Comparison of ENCODE assay signal across 23 cellular contexts in genomic region chr2:131517106-131517831, GRCh38. TPM values are rescaled to one million over a fixed set of nuclear protein-coding genes. Genes with fewer than 3 reads are reported as not detected.
"Had no signal": no experiment of that assay in that cellular context is flagged by ENCODE, and none has a peak within 500 bp of the region (broad histone marks: within the 10 kb centered on the region; RNA-seq: fewer than 3 reads in every experiment).

No MANE protein-coding gene starts in this region.

- H3K36me3 ChIP-seq: prostate gland had no signal

- DNase-seq: activated B cell treated with CpG ODN at 0.5 μM for 24 hours; activated CD4-positive, alpha-beta T cell treated with anti-CD3 and anti-CD28 coated beads for 48 hours; activated CD8-positive, alpha-beta T cell treated with anti-CD3 and anti-CD28 coated beads for 36 hours; activated gamma-delta T cell; activated T-cell treated with anti-CD3 and anti-CD28 coated beads, Interleukin-2, amount 50 U/mL, for 1 hour; amygdala; foreskin melanocyte; hypothalamus; lower lobe of right lung; occipital lobe; stimulated activated CD4-positive, alpha-beta T cell treated with anti-CD3 and anti-CD28 coated beads, Interleukin-15, amount 100 ng/mL, for 24 hours; stimulated activated CD4-positive, alpha-beta T cell treated with anti-CD3 and anti-CD28 coated beads, Interleukin-2, amount 100 ng/mL, for 48 hours; T-helper 1 cell; T-helper 9 cell had no signal

- H3K9me3 Mint-ChIP-seq: activated B cell treated with CpG ODN at 0.5 μM for 24 hours; activated CD8-positive, alpha-beta T cell treated with anti-CD3 and anti-CD28 coated beads for 36 hours; mesothelial cell of epicardium; nephron; stimulated activated memory B cell treated with anti-CD40 and anti-IgM and Interleukin-4, amounts not matched to agents 10 μg/mL and 1 μg/mL and 100 μg/mL, for 72 hours had no signal

- H3K27ac Mint-ChIP-seq: activated B cell treated with CpG ODN at 0.5 μM for 24 hours; activated CD8-positive, alpha-beta T cell treated with anti-CD3 and anti-CD28 coated beads for 36 hours; activated naive CD8-positive, alpha-beta T cell; mesothelial cell of epicardium; nephron; stimulated activated memory B cell treated with anti-CD40 and anti-IgM and Interleukin-4, amounts not matched to agents 10 μg/mL and 1 μg/mL and 100 μg/mL, for 72 hours had no signal

- ATAC-seq: activated CD8-positive, alpha-beta T cell treated with anti-CD3 and anti-CD28 coated beads for 36 hours; lower lobe of right lung; stimulated activated memory B cell treated with anti-CD40 and anti-IgM and Interleukin-4, amounts not matched to agents 10 μg/mL and 1 μg/mL and 100 μg/mL, for 72 hours had no signal

- H3K4me1 Mint-ChIP-seq: mesothelial cell of epicardium, nephron had no signal

- H3K4me1 ChIP-seq: lower lobe of right lung, prostate gland had no signal

- H3K9me3 ChIP-seq: lower lobe of right lung, prostate gland had no signal

- H3K4me3 ChIP-seq: lower lobe of right lung, prostate gland, skin epidermis had no signal

- H3K4me3 Mint-ChIP-seq: activated B cell treated with CpG ODN at 0.5 μM for 24 hours; activated CD8-positive, alpha-beta T cell treated with anti-CD3 and anti-CD28 coated beads for 36 hours; activated naive CD8-positive, alpha-beta T cell; mesothelial cell of epicardium; nephron; stimulated activated memory B cell treated with anti-CD40 and anti-IgM and Interleukin-4, amounts not matched to agents 10 μg/mL and 1 μg/mL and 100 μg/mL, for 72 hours had no signal

- H3K27me3 Mint-ChIP-seq: activated B cell treated with CpG ODN at 0.5 μM for 24 hours; activated CD8-positive, alpha-beta T cell treated with anti-CD3 and anti-CD28 coated beads for 36 hours; activated naive CD8-positive, alpha-beta T cell; stimulated activated memory B cell treated with anti-CD40 and anti-IgM and Interleukin-4, amounts not matched to agents 10 μg/mL and 1 μg/mL and 100 μg/mL, for 72 hours had no signal

- H3K27ac ChIP-seq: lower lobe of right lung, prostate gland, skin epidermis had no signal

- H3K36me3 Mint-ChIP-seq: activated naive CD8-positive, alpha-beta T cell had no signal

RNA-seq across cellular contexts. Expression of gene TUBA3D, which starts 41.4 kb away (rescaled TPM):
- total RNA-seq: activated B cell treated with CpG ODN at 0.5 μM for 24 hours; activated CD8-positive, alpha-beta T cell treated with anti-CD3 and anti-CD28 coated beads for 36 hours; dermis microvascular lymphatic vessel endothelial cell; left colon; lower lobe of right lung; mesothelial cell of epicardium; occipital lobe; ureter had no signal
